Comparison of ENCODE assay signal across 23 cellular contexts in the genomic region with DNA sequence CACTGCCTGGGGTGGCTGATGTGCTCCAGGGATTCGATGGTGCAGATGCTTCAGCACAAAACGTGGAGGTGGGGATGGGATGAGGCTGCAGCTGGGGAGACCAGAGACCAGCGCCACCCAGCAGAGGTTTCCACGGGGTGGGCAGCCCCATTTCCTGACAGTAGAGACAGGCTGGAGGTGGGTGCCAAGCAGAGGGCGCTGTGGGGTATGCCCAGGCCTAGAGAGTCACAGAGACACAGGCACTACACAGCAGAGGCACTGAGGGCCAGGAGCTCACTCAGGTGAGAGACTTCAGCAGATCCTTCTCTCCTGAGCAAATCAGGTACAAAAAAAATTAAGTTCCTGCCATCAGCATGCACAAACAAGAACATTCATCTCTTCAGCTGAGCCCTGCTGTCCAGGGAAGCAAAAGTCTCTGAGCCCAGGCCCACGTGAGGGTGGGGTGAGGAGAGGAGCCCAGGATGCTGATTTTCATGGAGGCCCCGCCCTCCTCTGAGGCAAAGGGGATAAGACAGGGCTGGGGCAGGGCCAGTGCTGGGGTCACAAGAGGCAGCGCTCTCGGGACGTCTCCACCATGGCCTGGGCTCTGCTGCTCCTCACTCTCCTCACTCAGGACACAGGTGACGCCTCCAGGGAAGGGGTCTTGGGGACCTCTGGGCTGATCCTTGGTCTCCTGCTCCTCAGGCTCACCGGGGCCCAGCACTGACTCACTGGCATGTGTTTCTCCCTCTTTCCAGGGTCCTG. TPM values are rescaled to one million over a fixed set of nuclear protein-coding genes. Genes with fewer than 3 reads are reported as not detected.
"Had no signal": no experiment of that assay in that cellular context is flagged by ENCODE, and none has a peak within 500 bp of the region (broad histone marks: within the 10 kb centered on the region; RNA-seq: fewer than 3 reads in every experiment).

No MANE protein-coding gene starts in this region.

- H3K36me3 ChIP-seq: brain microvascular endothelial cell, esophagus squamous epithelium, right atrium auricular region, upper lobe of left lung had no signal

- H3K27ac ChIP-seq: brain microvascular endothelial cell, esophagus squamous epithelium, right atrium auricular region, upper lobe of left lung had no signal

- H3K9me3 ChIP-seq: esophagus squamous epithelium, right atrium auricular region, upper lobe of left lung had no signal

- H3K4me3 ChIP-seq: esophagus squamous epithelium, right atrium auricular region, upper lobe of left lung had no signal

- DNase-seq: activated CD4-positive, alpha-beta T cell treated with anti-CD3 and anti-CD28 coated beads for 1 hour; activated CD4-positive, alpha-beta T cell treated with anti-CD3 and anti-CD28 coated beads, Interleukin-2, amount 50 U/mL, for 48 hours; activated gamma-delta T cell; activated naive CD8-positive, alpha-beta T cell treated with anti-CD3 and anti-CD28 coated beads for 36 hours; activated T-cell treated with anti-CD3 and anti-CD28 coated beads, Interleukin-2, amount 50 U/mL, for 24 hours; brain microvascular endothelial cell; cortex of kidney; effector CD4-positive, alpha-beta T cell; esophagus squamous epithelium; nephron progenitor cell; small intestine; stimulated activated CD4-positive, alpha-beta T cell treated with anti-CD3 and anti-CD28 coated beads, Interleukin-4, amount 100 ng/mL, for 24 hours; stimulated activated naive CD4-positive, alpha-beta T cell treated with Interleukin-2 at 50 U/mL for 16 hours; T1000 had no signal

- H3K27me3 ChIP-seq: right atrium auricular region, upper lobe of left lung had no signal

- H3K4me1 ChIP-seq: right atrium auricular region had no signal

RNA-seq across cellular contexts. Expression of gene GGTLC2, which starts 53.1 kb away (rescaled TPM):
- total RNA-seq: activated naive CD8-positive, alpha-beta T cell treated with anti-CD3 and anti-CD28 coated beads for 36 hours; endothelial cell of umbilical vein; esophagus squamous epithelium; fibroblast of villous mesenchyme; glomerular endothelial cell; liver; omental fat pad; progenitor cell of endocrine pancreas; right atrium auricular region; temporal lobe had no signal
